8 cellular contexts compared by ENCODE assay signal in genomic region chr3:52056521-52056967, GRCh38. TPM values are rescaled to one million over a fixed set of nuclear protein-coding genes. Genes with fewer than 3 reads are reported as not detected.
DNase-seq lines count a peak whose midpoint lies in the region; ATAC-seq lines count a peak whose summit lies in the region.

A gene with protein sequence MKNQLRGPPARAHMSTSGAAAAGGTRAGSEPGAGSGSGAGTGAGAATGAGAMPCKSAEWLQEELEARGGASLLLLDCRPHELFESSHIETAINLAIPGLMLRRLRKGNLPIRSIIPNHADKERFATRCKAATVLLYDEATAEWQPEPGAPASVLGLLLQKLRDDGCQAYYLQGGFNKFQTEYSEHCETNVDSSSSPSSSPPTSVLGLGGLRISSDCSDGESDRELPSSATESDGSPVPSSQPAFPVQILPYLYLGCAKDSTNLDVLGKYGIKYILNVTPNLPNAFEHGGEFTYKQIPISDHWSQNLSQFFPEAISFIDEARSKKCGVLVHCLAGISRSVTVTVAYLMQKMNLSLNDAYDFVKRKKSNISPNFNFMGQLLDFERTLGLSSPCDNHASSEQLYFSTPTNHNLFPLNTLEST (minus strand): TSS chr3:52056571. CDS start chr3:52056366, 205 bp downstream.

- DNase-seq in NCI-H1417 (lab: John Stamatoyannopoulos, UW) (peak; percentile 75 to 78 (median 77)), NCI-H1417 treated with DMSO at 0.1 percent for 48 hours (lab: John Stamatoyannopoulos, UW) (no peak), NCI-H748 treated with DMSO at 0.1 percent for 48 hours (lab: John Stamatoyannopoulos, UW) (peak; percentile 3), middle frontal gyrus (ENCODE audit: extremely low spot score, low spot score) (peak; percentile 74)
- peak; percentile 36 to 54 (median 44) for DNase-seq in activated CD8-positive, alpha-beta memory T cell treated with anti-CD3 and anti-CD28 coated beads for 48 hours (ENCODE audit: low read depth in 2 of 3, low spot score in 2 of 3)
- peak; percentile 64 to 68 for DNase-seq in stimulated activated CD8-positive, alpha-beta memory T cell treated with anti-CD3 and anti-CD28 coated beads, Interleukin-15, amount 100 ng/mL, for 48 hours (ENCODE audit: low read depth in 2 of 2)

- peak; percentile 28 for ATAC-seq in HG03025 (IDR thresholded peaks at IDR 0.05; ENCODE audit: low FRiP score, unreplicated experiment)

- in situ Hi-C loops in endometrial microvascular endothelial cells (cut with HindIII; ENCODE audit: inconsistent ontology term, low pct_unique_long_range_greater_than_20kb, low sequenced_read_pairs) = no loop called here

RNA-seq across cellular contexts. Expression of the gene that starts here (rescaled TPM):
- 29.4 TPM for total RNA-seq in endometrial microvascular endothelial cells (ENCODE audit: inconsistent ontology term)
